8 cellular contexts compared by ENCODE assay signal in the genomic region with DNA sequence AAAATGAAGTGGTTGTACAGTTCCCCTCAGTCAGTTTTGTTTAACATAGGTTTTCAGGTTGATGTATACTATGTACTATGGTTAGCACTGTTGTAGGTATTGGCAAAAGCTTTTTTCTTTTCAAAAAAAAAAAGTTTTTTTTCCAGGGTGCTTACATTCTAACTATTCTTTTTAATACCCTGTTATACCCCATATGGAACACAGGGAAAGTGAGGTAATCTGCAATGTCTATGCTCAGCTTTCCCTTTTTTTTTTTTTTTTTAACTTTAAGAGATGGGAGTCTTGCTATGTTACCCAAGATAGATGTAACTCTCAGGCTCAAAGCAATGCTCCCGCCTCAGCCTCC. TPM values are rescaled to one million over a fixed set of nuclear protein-coding genes. Genes with fewer than 3 reads are reported as not detected.
DNase-seq lines count a peak whose midpoint lies in the region; ATAC-seq, FAIRE-seq and TF ChIP-seq lines count a peak whose summit lies in the region.

No MANE protein-coding gene starts in this region.

- peak overlapping the region; percentile 73 for H3K27ac ChIP-seq in keratinocyte (ENCODE audit: control insufficient read depth, insufficient read depth, low read length)
- H3K27ac ChIP-seq in thoracic aorta, result no peak overlapping the region

- H3K27me3 ChIP-seq in keratinocyte (ENCODE audit: control insufficient read depth, extremely low read depth, insufficient read depth, low read length), result no peaks in the 10 kb centered on the region
- no peaks in the 10 kb centered on the region for H3K27me3 ChIP-seq in thoracic aorta (replicated peaks; ENCODE audit: insufficient read depth)

- peaks cover 2 to 14% of the 10 kb centered on the region in 2 experiments for H3K36me3 ChIP-seq in keratinocyte (ENCODE audit: control insufficient read depth in 2 of 2, extremely low read depth in 1 of 2, insufficient read depth in 2 of 2, low read length in 2 of 2)
- peaks cover 12% of the 10 kb centered on the region for H3K36me3 ChIP-seq in thoracic aorta

- H3K27ac Mint-ChIP-seq in activated CD8-positive, alpha-beta memory T cell treated with anti-CD3 and anti-CD28 coated beads, Interleukin-2, amount 10 ng/mL, durations not matched to agents 7 days and 5 days, result peak overlapping the region; percentile 95
- H3K27ac Mint-ChIP-seq in activated T-helper 17 cell treated with anti-CD3 and anti-CD28 coated beads, Interleukin-2, amount 50 U/mL, for 72 hours, result peak overlapping the region; percentile 89

- H4K20me1 ChIP-seq in keratinocyte (ENCODE audit: control insufficient read depth, extremely low read depth, insufficient read depth, low read length), result peaks cover 3% of the 10 kb centered on the region

- no peak for DNase-seq in activated CD8-positive, alpha-beta memory T cell treated with anti-CD3 and anti-CD28 coated beads, Interleukin-2, amount 10 ng/mL, durations not matched to agents 7 days and 5 days
- no peak for DNase-seq in activated CD8-positive, alpha-beta memory T cell treated with anti-CD3 and anti-CD28 coated beads, Interleukin-2, amount 50 U/mL, for 48 hours
- DNase-seq in keratinocyte (ENCODE audit: low read depth, low spot score), result no peak
- DNase-seq in thoracic aorta (ENCODE audit: low spot score), result no peak
- DNase-seq in NCI-H1092 (lab: John Stamatoyannopoulos, UW), result no peak
- DNase-seq in 8988T, result no peak

- H3K9me3 Mint-ChIP-seq in activated CD8-positive, alpha-beta memory T cell treated with anti-CD3 and anti-CD28 coated beads, Interleukin-2, amount 10 ng/mL, durations not matched to agents 7 days and 5 days (ENCODE audit: low read depth), result no peaks in the 10 kb centered on the region
- H3K9me3 Mint-ChIP-seq in activated T-helper 17 cell treated with anti-CD3 and anti-CD28 coated beads, Interleukin-2, amount 50 U/mL, for 72 hours, result no peaks in the 10 kb centered on the region

- peaks cover 7% of the 10 kb centered on the region for H3K79me2 ChIP-seq in keratinocyte (ENCODE audit: control insufficient read depth, insufficient read depth, low read length)

- H3K9me3 ChIP-seq in keratinocyte (ENCODE audit: control insufficient read depth, low read depth, low read length) (no peaks in the 10 kb centered on the region), thoracic aorta (no peaks in the 10 kb centered on the region)

- TF ChIP-seq CTCF in keratinocyte (optimal IDR thresholded peaks at IDR 0.05 in 1 of 3, IDR thresholded peaks at IDR 0.05 in 1 of 3, conservative IDR thresholded peaks at IDR 0.05 in 1 of 3; ENCODE audit: extremely low read depth in 1 of 3, insufficient read depth in 2 of 3, low read length in 3 of 3), result no peak
- no peak for TF ChIP-seq CTCF in thoracic aorta (IDR thresholded peaks at IDR 0.05)

- dilution Hi-C loops in keratinocyte (cut with MboI; ENCODE audit: extremely low pct_ligation_motif_present, low sequenced_read_pairs), result no loop called here

- H3K4me2 ChIP-seq in keratinocyte (ENCODE audit: control insufficient read depth, extremely low read depth, insufficient read depth, low read depth, low read length), result peak overlapping the region; percentile 98

- CTCF ChIA-PET in activated CD8-positive, alpha-beta memory T cell treated with anti-CD3 and anti-CD28 coated beads, Interleukin-2, amount 10 ng/mL, durations not matched to agents 7 days and 5 days (lab: Charles Lee), result interaction anchor here (0.7 to 1.2 kb wide), 2 partner anchors 10 to 601 kb away, joined by 3 read pairs; no protein-coding TSS in a partner anchor

- peak overlapping the region; percentile 84 for H3K4me3 Mint-ChIP-seq in activated CD8-positive, alpha-beta memory T cell treated with anti-CD3 and anti-CD28 coated beads, Interleukin-2, amount 10 ng/mL, durations not matched to agents 7 days and 5 days
- peak overlapping the region; percentile 90 for H3K4me3 Mint-ChIP-seq in activated T-helper 17 cell treated with anti-CD3 and anti-CD28 coated beads, Interleukin-2, amount 50 U/mL, for 72 hours

- no peak for ATAC-seq in activated CD8-positive, alpha-beta memory T cell treated with anti-CD3 and anti-CD28 coated beads, Interleukin-2, amount 10 ng/mL, durations not matched to agents 7 days and 5 days
- no peak for ATAC-seq in activated T-helper 17 cell treated with anti-CD3 and anti-CD28 coated beads, Interleukin-2, amount 50 U/mL, for 72 hours (replicated peaks)
- ATAC-seq in thoracic aorta (ENCODE audit: insufficient number of reproducible peaks, low FRiP score, low read depth) (no peak), HG03565 (IDR thresholded peaks at IDR 0.05; ENCODE audit: unreplicated experiment) (no peak)

- H3K9me1 ChIP-seq in keratinocyte (ENCODE audit: control insufficient read depth, extremely low read depth, insufficient read depth, low read length), result no peaks in the 10 kb centered on the region

- peaks cover 19% of the 10 kb centered on the region for H3K4me1 Mint-ChIP-seq in activated CD8-positive, alpha-beta memory T cell treated with anti-CD3 and anti-CD28 coated beads, Interleukin-2, amount 10 ng/mL, durations not matched to agents 7 days and 5 days
- no peaks in the 10 kb centered on the region for H3K4me1 Mint-ChIP-seq in activated T-helper 17 cell treated with anti-CD3 and anti-CD28 coated beads, Interleukin-2, amount 50 U/mL, for 72 hours

- H3K4me3 ChIP-seq in keratinocyte (ENCODE audit: control insufficient read depth in 2 of 3, extremely low read depth in 1 of 3, insufficient read depth in 2 of 3, low read depth in 1 of 3, low read length in 3 of 3), result peak overlapping the region; percentile 68 to 89 (median 88)
- peak overlapping the region; percentile 71 for H3K4me3 ChIP-seq in thoracic aorta

- H3K36me3 Mint-ChIP-seq in activated CD8-positive, alpha-beta memory T cell treated with anti-CD3 and anti-CD28 coated beads, Interleukin-2, amount 10 ng/mL, durations not matched to agents 7 days and 5 days, result peaks cover 29% of the 10 kb centered on the region
- H3K36me3 Mint-ChIP-seq in activated T-helper 17 cell treated with anti-CD3 and anti-CD28 coated beads, Interleukin-2, amount 50 U/mL, for 72 hours (ENCODE audit: low read depth), result peaks cover 45% of the 10 kb centered on the region

- H3K27me3 Mint-ChIP-seq in activated CD8-positive, alpha-beta memory T cell treated with anti-CD3 and anti-CD28 coated beads, Interleukin-2, amount 10 ng/mL, durations not matched to agents 7 days and 5 days, result no peaks in the 10 kb centered on the region
- no peaks in the 10 kb centered on the region for H3K27me3 Mint-ChIP-seq in activated T-helper 17 cell treated with anti-CD3 and anti-CD28 coated beads, Interleukin-2, amount 50 U/mL, for 72 hours

- FAIRE-seq in keratinocyte (lab: Jason Lieb, UNC), result no peak

- H2AFZ ChIP-seq in keratinocyte (ENCODE audit: control insufficient read depth, low read length), result peak overlapping the region; percentile 86

- H3K4me1 ChIP-seq in keratinocyte (ENCODE audit: control insufficient read depth, extremely low read depth, insufficient read depth, low read length) (peaks cover 6% of the 10 kb centered on the region), thoracic aorta (ENCODE audit: control insufficient read depth in 1 of 2, low read depth in 2 of 2) (peaks cover 5 to 9% of the 10 kb centered on the region in 2 donors)

- peak overlapping the region; percentile 87 for H3K9ac ChIP-seq in keratinocyte (ENCODE audit: control insufficient read depth, extremely low read depth, insufficient read depth, low read length)

RNA-seq across cellular contexts. Expression of gene CCDC138, which starts 0.6 kb away (rescaled TPM):
- 10 to 100 TPM in 1 of 2 experiments, 1 to 10 TPM in 1; 10.0 to 10.2 TPM for total RNA-seq in activated CD8-positive, alpha-beta memory T cell treated with anti-CD3 and anti-CD28 coated beads, Interleukin-2, amount 10 ng/mL, durations not matched to agents 7 days and 5 days
- 10 to 100 TPM; 11.0 to 18.1 TPM for total RNA-seq in activated T-helper 17 cell treated with anti-CD3 and anti-CD28 coated beads, Interleukin-2, amount 50 U/mL, for 72 hours
- 2.4 to 6.6 TPM (median 3.1 TPM) in 3 replicates for polyA plus RNA-seq in keratinocyte
- 7.1 TPM for polyA plus RNA-seq in keratinocyte (2011; ENCODE audit: low read depth)
- 1.8 and 2.8 TPM in 2 replicates for polyA plus RNA-seq in keratinocyte (2011; cell fraction: cytosol; rRNA removed)
- polyA plus RNA-seq in keratinocyte (2011; cell fraction: nucleus; rRNA removed), result 2.8 and 3.0 TPM in 2 replicates
- 1.8 and 5.2 TPM in 2 replicates for polyA plus RNA-seq in keratinocyte (2012; ENCODE audit: low replicate concordance)
- polyA minus RNA-seq in keratinocyte, result 0.26 to 5.4 TPM (median 2.5 TPM) in 3 replicates
- 2.9 TPM for polyA minus RNA-seq in keratinocyte (2011; cell fraction: cytosol; rRNA and poly(A)+ RNA removed)
- polyA minus RNA-seq in keratinocyte (2011; cell fraction: nucleus; rRNA and poly(A)+ RNA removed), result 4.0 and 6.4 TPM in 2 replicates
- 1 to 10 TPM; 1.1 to 4.5 TPM for total RNA-seq in thoracic aorta
